In genomic region chr10:79372871-79373270, GRCh38 we compare ENCODE assay signal across 27 cellular contexts.
"Had no signal": no experiment of that assay in that cellular context is flagged by ENCODE, and none has a peak within 500 bp of the region (broad histone marks: within the 10 kb centered on the region; RNA-seq: fewer than 3 reads in every experiment).

No MANE protein-coding gene starts in this region.

- H3K9ac ChIP-seq: neural progenitor cell, SK-N-SH had no signal

- H3K4me3 Mint-ChIP-seq: activated naive CD8-positive, alpha-beta T cell; activated T-cell treated with anti-CD3 and anti-CD28 coated beads, Interleukin-2, amount 50 U/mL, for 4 hours; brain; effector memory CD8-positive, alpha-beta T cell; naive B cell; neural progenitor cell; T-helper 1 cell treated with Interleukin-12 subunit alpha and Interleukin-12 subunit beta and Interleukin-4 antibody, amounts not matched to agents 30 μg/mL and 1 μg/mL, for 36 hours had no signal

- H3K4me2 ChIP-seq: hepatocyte, neural progenitor cell, SK-N-SH, smooth muscle cell had no signal

- H3K27me3 Mint-ChIP-seq: activated naive CD8-positive, alpha-beta T cell; effector memory CD8-positive, alpha-beta T cell; naive B cell had no signal

- H3K79me2 ChIP-seq: hepatocyte had no signal

- H3K27ac ChIP-seq: ascending aorta, cardiac muscle cell, gastroesophageal sphincter, hepatocyte, neural progenitor cell, prostate gland, suprapubic skin, tibial nerve had no signal

- H3K27me3 ChIP-seq: ascending aorta, cardiac muscle cell, gastroesophageal sphincter, hepatocyte, neural progenitor cell, suprapubic skin, tibial nerve had no signal

- H3K9me2 ChIP-seq: SK-N-SH had no signal

- H3K36me3 ChIP-seq: ascending aorta, cardiac muscle cell, gastroesophageal sphincter, neural progenitor cell, prostate gland, suprapubic skin, tibial nerve had no signal

- DNase-seq: activated CD4-positive, alpha-beta T cell treated with anti-CD3 and anti-CD28 coated beads, Interleukin-2, amount 50 U/mL, for 1 hour; activated T-cell treated with anti-CD3 and anti-CD28 coated beads, Interleukin-2, amount 50 U/mL, for 4 hours; cerebellar nuclear complex; cortex of kidney; effector memory CD8-positive, alpha-beta T cell; erythroblast; left cardiac atrium; left ventricle myocardium superior; naive B cell; SK-N-SH; stimulated activated CD4-positive, alpha-beta T cell treated with anti-CD3 and anti-CD28 coated beads, Interleukin-2, amount 100 ng/mL, for 24 hours; stimulated activated naive CD4-positive, alpha-beta T cell; SW 1271; T1000 had no signal

- H3K36me3 Mint-ChIP-seq: neural progenitor cell had no signal

- H3K27ac Mint-ChIP-seq: activated naive CD8-positive, alpha-beta T cell; activated T-helper 2 cell treated with anti-CD3 and anti-CD28 coated beads, Interferon-gamma antibody, Interleukin-2, Interleukin-4, amounts not matched to agents 10 μg/mL and 5 μg/mL and 100 μg/mL, durations not matched to agents 14 hours and 24 hours and 36 hours; brain; effector memory CD8-positive, alpha-beta T cell; neural progenitor cell; T-helper 1 cell treated with Interleukin-12 subunit alpha and Interleukin-12 subunit beta and Interleukin-4 antibody, amounts not matched to agents 30 μg/mL and 1 μg/mL, for 36 hours had no signal

- H2AFZ ChIP-seq: hepatocyte, neural progenitor cell had no signal

- H3K4me3 ChIP-seq: ascending aorta, cardiac muscle cell, gastroesophageal sphincter, hepatocyte, neural progenitor cell, prostate gland, smooth muscle cell, suprapubic skin, tibial nerve had no signal

- H3K9me3 ChIP-seq: prostate gland, SK-N-SH, suprapubic skin had no signal

- H3K4me1 ChIP-seq: neural progenitor cell, prostate gland had no signal

- ATAC-seq: activated T-cell treated with anti-CD3 and anti-CD28 coated beads, Interleukin-2, amount 50 U/mL, for 4 hours; effector memory CD8-positive, alpha-beta T cell; gastroesophageal sphincter; left cardiac atrium; left ventricle myocardium superior had no signal

- H3K9me3 Mint-ChIP-seq: activated T-helper 2 cell treated with anti-CD3 and anti-CD28 coated beads, Interferon-gamma antibody, Interleukin-2, Interleukin-4, amounts not matched to agents 10 μg/mL and 5 μg/mL and 100 μg/mL, durations not matched to agents 14 hours and 24 hours and 36 hours; effector memory CD8-positive, alpha-beta T cell; T-helper 1 cell treated with Interleukin-12 subunit alpha and Interleukin-12 subunit beta and Interleukin-4 antibody, amounts not matched to agents 30 μg/mL and 1 μg/mL, for 36 hours had no signal
